ENCODE assay signal across 15 cellular contexts in genomic region chr18:78160961-78161656, GRCh38.
"Had no signal": no experiment of that assay in that cellular context is flagged by ENCODE, and none has a peak within 500 bp of the region (broad histone marks: within the 10 kb centered on the region; RNA-seq: fewer than 3 reads in every experiment).

No MANE protein-coding gene starts in this region.

- H3K36me3 ChIP-seq: lower lobe of right lung, thyroid gland had no signal

- H3K4me1 ChIP-seq: lower lobe of right lung, parathyroid adenoma, thyroid gland had no signal

- H3K27me3 ChIP-seq: thyroid gland had no signal

- H3K27ac ChIP-seq: lower lobe of right lung, parathyroid adenoma, thyroid gland had no signal

- H3K4me3 ChIP-seq: lower lobe of right lung, thyroid gland had no signal

- H3K9me3 ChIP-seq: lower lobe of right lung, thyroid gland had no signal

- H3K4me3 Mint-ChIP-seq: activated CD4-positive, alpha-beta T cell treated with anti-CD3 and anti-CD28 coated beads, Interleukin-2, amount 10 ng/mL, durations not matched to agents 7 days and 5 days; activated naive CD4-positive, alpha-beta T cell treated with anti-CD3 and anti-CD28 coated beads for 36 hours; activated T-helper 17 cell treated with anti-CD3 and anti-CD28 coated beads, Interleukin-2, amount 50 U/mL, for 72 hours; central memory CD8-positive, alpha-beta T cell; naive B cell; T-helper 17 cell had no signal

- H3K4me1 Mint-ChIP-seq: activated CD4-positive, alpha-beta T cell treated with anti-CD3 and anti-CD28 coated beads, Interleukin-2, amount 10 ng/mL, durations not matched to agents 7 days and 5 days; activated T-helper 17 cell treated with anti-CD3 and anti-CD28 coated beads, Interleukin-2, amount 50 U/mL, for 72 hours; central memory CD8-positive, alpha-beta T cell; naive B cell; T-helper 17 cell had no signal

- DNase-seq: activated CD4-positive, alpha-beta T cell treated with anti-CD3 and anti-CD28 coated beads, Interleukin-2, amount 10 ng/mL, durations not matched to agents 7 days and 5 days; activated CD4-positive, CD25-positive, alpha-beta regulatory T cell; activated naive CD4-positive, alpha-beta T cell treated with anti-CD3 and anti-CD28 coated beads for 36 hours; activated T-cell treated with anti-CD3 and anti-CD28 coated beads for 4 hours; dermis blood vessel endothelial cell; kidney glomerular epithelial cell; lower lobe of right lung; naive B cell; stimulated activated CD4-positive, alpha-beta T cell treated with anti-CD3 and anti-CD28 coated beads, Interleukin-4, amount 100 ng/mL, for 4 hours; T-helper 17 cell; thyroid gland had no signal

- H3K27ac Mint-ChIP-seq: activated CD4-positive, alpha-beta T cell treated with anti-CD3 and anti-CD28 coated beads, Interleukin-2, amount 10 ng/mL, durations not matched to agents 7 days and 5 days; activated naive CD4-positive, alpha-beta T cell treated with anti-CD3 and anti-CD28 coated beads for 36 hours; activated T-helper 17 cell treated with anti-CD3 and anti-CD28 coated beads, Interleukin-2, amount 50 U/mL, for 72 hours; naive B cell; T-helper 17 cell had no signal

- H3K36me3 Mint-ChIP-seq: naive B cell had no signal

- FAIRE-seq: TTC549 had no signal

- H3K27me3 Mint-ChIP-seq: activated CD4-positive, alpha-beta T cell treated with anti-CD3 and anti-CD28 coated beads, Interleukin-2, amount 10 ng/mL, durations not matched to agents 7 days and 5 days had no signal

- H3K9me3 Mint-ChIP-seq: activated naive CD4-positive, alpha-beta T cell treated with anti-CD3 and anti-CD28 coated beads for 36 hours; activated T-helper 17 cell treated with anti-CD3 and anti-CD28 coated beads, Interleukin-2, amount 50 U/mL, for 72 hours had no signal
